Comparison of ENCODE assay signal across 20 cellular contexts in genomic region chr5:137618476-137618875, GRCh38.
"Had no signal": no experiment of that assay in that cellular context is flagged by ENCODE, and none has a peak within 500 bp of the region (broad histone marks: within the 10 kb centered on the region; RNA-seq: fewer than 3 reads in every experiment).

No MANE protein-coding gene starts in this region.

- H3K27ac ChIP-seq: hepatocyte, psoas muscle, right lobe of liver, skin epidermis had no signal

- DNase-seq: effector CD4-positive, alpha-beta T cell; head of caudate nucleus; kidney; left cardiac atrium; left ventricle myocardium inferior; lower lobe of right lung; midbrain; naive B cell; occipital lobe; psoas muscle; retina; right lobe of liver; stimulated activated CD4-positive, alpha-beta T cell treated with anti-CD3 and anti-CD28 coated beads, Interleukin-2, amount 100 ng/mL, for 24 hours; stimulated activated CD4-positive, alpha-beta T cell treated with anti-CD3 and anti-CD28 coated beads, Interleukin-4, amount 100 ng/mL, for 4 hours; stimulated activated naive B cell treated with anti-CD40 and anti-IgM and Interleukin-4, amounts not matched to agents 10 μg/mL and 1 μg/mL and 100 μg/mL, for 72 hours; stimulated activated naive CD8-positive, alpha-beta T cell treated with anti-CD3 and anti-CD28 coated beads, Interleukin-15, amount 100 ng/mL, for 72 hours had no signal

- H3K9me3 Mint-ChIP-seq: memory B cell; naive B cell; nephron; stimulated activated naive B cell treated with anti-CD40 and anti-IgM and Interleukin-4, amounts not matched to agents 10 μg/mL and 1 μg/mL and 100 μg/mL, for 72 hours; stimulated activated naive CD8-positive, alpha-beta T cell treated with anti-CD3 and anti-CD28 coated beads, Interleukin-15, amount 100 ng/mL, for 72 hours had no signal

- H3K4me2 ChIP-seq: hepatocyte had no signal

- H3K27ac Mint-ChIP-seq: memory B cell; nephron; stimulated activated naive B cell treated with anti-CD40 and anti-IgM and Interleukin-4, amounts not matched to agents 10 μg/mL and 1 μg/mL and 100 μg/mL, for 72 hours; stimulated activated naive CD8-positive, alpha-beta T cell treated with anti-CD3 and anti-CD28 coated beads, Interleukin-15, amount 100 ng/mL, for 72 hours had no signal

- H3K4me3 Mint-ChIP-seq: memory B cell; naive B cell; nephron; stimulated activated naive B cell treated with anti-CD40 and anti-IgM and Interleukin-4, amounts not matched to agents 10 μg/mL and 1 μg/mL and 100 μg/mL, for 72 hours; stimulated activated naive CD8-positive, alpha-beta T cell treated with anti-CD3 and anti-CD28 coated beads, Interleukin-15, amount 100 ng/mL, for 72 hours had no signal

- H3K36me3 ChIP-seq: lower lobe of right lung, right lobe of liver had no signal

- H3K36me3 Mint-ChIP-seq: memory B cell, naive B cell had no signal

- H3K4me1 Mint-ChIP-seq: nephron had no signal

- H3K4me3 ChIP-seq: hepatocyte, left ventricle myocardium inferior, lower lobe of right lung, psoas muscle, right lobe of liver, skin epidermis had no signal

- H3K27me3 Mint-ChIP-seq: stimulated activated naive B cell treated with anti-CD40 and anti-IgM and Interleukin-4, amounts not matched to agents 10 μg/mL and 1 μg/mL and 100 μg/mL, for 72 hours; stimulated activated naive CD8-positive, alpha-beta T cell treated with anti-CD3 and anti-CD28 coated beads, Interleukin-15, amount 100 ng/mL, for 72 hours had no signal

- ATAC-seq: psoas muscle; right lobe of liver; stimulated activated naive B cell treated with anti-CD40 and anti-IgM and Interleukin-4, amounts not matched to agents 10 μg/mL and 1 μg/mL and 100 μg/mL, for 72 hours; stimulated activated naive CD8-positive, alpha-beta T cell treated with anti-CD3 and anti-CD28 coated beads, Interleukin-15, amount 100 ng/mL, for 72 hours had no signal

- H3K27me3 ChIP-seq: hepatocyte, right lobe of liver had no signal

- H3K9me3 ChIP-seq: left ventricle myocardium inferior, lower lobe of right lung, psoas muscle, right lobe of liver had no signal

- H3K79me2 ChIP-seq: hepatocyte had no signal

- H2AFZ ChIP-seq: hepatocyte had no signal
